Comparison of ENCODE assay signal across 9 cellular contexts in genomic region chr2:1744151-1744445, GRCh38. TPM values are rescaled to one million over a fixed set of nuclear protein-coding genes. Genes with fewer than 3 reads are reported as not detected.
DNase-seq lines count a peak whose midpoint lies in the region; ATAC-seq and TF ChIP-seq lines count a peak whose summit lies in the region.
"Had no signal": no experiment of that assay in that cellular context is flagged by ENCODE, and none has a peak within 500 bp of the region (broad histone marks: within the 10 kb centered on the region; RNA-seq: fewer than 3 reads in every experiment).

No MANE protein-coding gene starts in this region.

- DNase-seq in cardiac muscle cell (ENCODE audit: low read depth in 1 of 2, low spot score in 1 of 2) (peak in 1 of 2 donors; percentile 74), prostate gland (ENCODE audit: low spot score) (no peak), NCI-H1105 (lab: John Stamatoyannopoulos, UW) (no peak), Kasumi-1 (lab: John Stamatoyannopoulos, UW) (no peak), Ammon's horn (ENCODE audit: low spot score) (no peak)
- DNase-seq: foreskin melanocyte had no signal

- intact Hi-C loops in prostate gland (cut with DNase I): loop anchor here (5.0 to 10.0 kb wide), 3 partner anchors 92 to 1069 kb away; partner anchors contain the start of gene TMEM18

- WGBS in prostate gland: under 1% methylated on average over 30 of the region's 33 CpGs

- peak; percentile 32 for ATAC-seq in GM19463 (IDR thresholded peaks at IDR 0.05; ENCODE audit: unreplicated experiment)
- no peak for ATAC-seq in HG02973 (IDR thresholded peaks at IDR 0.05; ENCODE audit: unreplicated experiment)

- H3K36me3 ChIP-seq in cardiac muscle cell: no peaks in the 10 kb centered on the region
- H3K36me3 ChIP-seq in prostate gland: no peaks in the 10 kb centered on the region

- no peaks in the 10 kb centered on the region for H3K9me3 ChIP-seq in cardiac muscle cell (ENCODE audit: low read depth)
- no peaks in the 10 kb centered on the region for H3K9me3 ChIP-seq in prostate gland

- TF ChIP-seq CTCF in VCaP (conservative IDR thresholded peaks at IDR 0.05): no peak
- TF ChIP-seq CTCF in cardiac muscle cell (IDR thresholded peaks at IDR 0.05; ENCODE audit: low read depth, low read length): no peak
- no peak for TF ChIP-seq CTCF in prostate gland (IDR thresholded peaks at IDR 0.05)

- H3K27me3 ChIP-seq in cardiac muscle cell: peaks cover 11% of the 10 kb centered on the region
- H3K27me3 ChIP-seq in prostate gland (replicated peaks; ENCODE audit: insufficient read depth): no peaks in the 10 kb centered on the region

- H3K27ac ChIP-seq in VCaP: peak overlapping the region; percentile 83
- H3K27ac ChIP-seq in cardiac muscle cell: no peak overlapping the region
- H3K27ac ChIP-seq in prostate gland: peak overlapping the region; percentile 91 to 92

- H3K4me3 ChIP-seq in cardiac muscle cell (peak overlapping the region; percentile 85), prostate gland (peak overlapping the region; percentile 55 to 68)

- H3K4me1 ChIP-seq in cardiac muscle cell (ENCODE audit: low read depth) (no peaks in the 10 kb centered on the region), prostate gland (replicated peaks) (no peaks in the 10 kb centered on the region)

- no peak for TF ChIP-seq POLR2A in prostate gland (IDR thresholded peaks at IDR 0.05)

RNA-seq across cellular contexts. Expression of gene PXDN, which starts 0.2 kb away (rescaled TPM):
- total RNA-seq in cardiac muscle cell: 110 and 129 TPM in 2 replicates
- 85.7 and 96.8 TPM in 2 replicates for polyA plus RNA-seq in cardiac muscle cell
- total RNA-seq in prostate gland: 10 to 100 TPM; 29.5 to 40.8 TPM
